In the genomic region with DNA sequence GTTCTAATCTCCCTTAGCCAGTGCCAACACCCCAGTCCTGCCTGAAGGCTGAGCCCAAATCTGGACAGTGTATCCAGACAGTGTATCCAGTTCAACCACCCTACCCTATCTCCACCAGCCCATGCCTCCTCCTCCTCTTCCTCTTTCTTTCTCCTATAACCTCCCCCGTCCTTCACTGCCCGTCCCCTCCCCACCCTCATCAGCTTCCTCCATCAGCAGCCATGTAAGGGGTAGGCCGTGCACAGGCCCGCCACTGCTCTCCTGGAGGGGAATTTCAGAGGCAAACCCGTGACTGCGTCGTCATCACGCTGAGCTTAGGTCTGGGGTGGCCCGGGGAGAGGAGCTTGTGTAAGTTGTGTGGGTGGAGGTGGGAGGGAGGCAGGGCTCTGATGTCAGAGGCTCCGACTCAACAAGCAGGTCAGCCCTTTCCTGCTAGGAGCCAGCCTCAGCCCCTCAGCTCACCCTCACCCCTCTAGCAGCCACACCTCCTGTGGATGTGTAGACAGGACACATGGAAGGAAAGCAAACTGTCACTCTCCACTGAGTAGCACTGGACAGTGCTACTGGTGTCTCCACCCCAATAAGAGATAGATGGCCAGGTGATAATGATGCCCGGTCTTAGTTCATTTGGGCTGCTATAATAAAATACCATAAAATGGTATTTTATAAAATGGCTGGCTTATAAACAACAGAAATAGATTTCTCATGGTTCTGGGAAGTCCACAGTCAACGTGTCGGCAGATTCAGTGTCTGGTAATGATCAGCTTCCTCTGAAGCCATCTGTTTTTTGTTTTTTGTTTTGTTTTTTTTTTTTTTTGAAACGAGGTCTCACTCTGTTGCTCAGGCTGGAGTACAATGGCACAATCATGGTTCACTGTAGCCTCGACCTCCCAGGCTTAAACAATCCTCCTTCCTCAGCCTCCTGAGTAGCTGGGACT, we compare ENCODE assay signal across 8 cellular contexts. TPM values are rescaled to one million over a fixed set of nuclear protein-coding genes. Genes with fewer than 3 reads are reported as not detected.
A peak's percentile ranks its signal among the peaks of the same experiment; 100 is the strongest.
DNase-seq lines count a peak whose midpoint lies in the region; ATAC-seq and TF ChIP-seq lines count a peak whose summit lies in the region.

No MANE protein-coding gene starts in this region.

- CTCF ChIA-PET in RWPE1 (lab: Yijun Ruan, JAX), result interaction anchor here (0.8 kb wide), 1 partner anchor 8 kb away, joined by 4 read pairs; no protein-coding TSS in a partner anchor

- DNase-seq in GM13977 (ENCODE audit: low spot score) (peak; percentile 88), RWPE1 (ENCODE audit: low spot score) (no peak), hepatocyte (ENCODE audit: low spot score) (peak; percentile 77), esophagus muscularis mucosa (ENCODE audit: extremely low spot score) (no peak), iPS-NIHi11 (ENCODE audit: low spot score) (no peak)
- DNase-seq in activated gamma-delta T cell treated with anti-CD3 and anti-CD28 coated beads, Interleukin-2, amount 50 U/mL, for 16 hours (ENCODE audit: low read depth), result peak; percentile 78
- peak; percentile 68 to 83 for DNase-seq in stimulated activated CD4-positive, alpha-beta T cell treated with anti-CD3 and anti-CD28 coated beads, Interleukin-4, amount 100 ng/mL, for 48 hours (ENCODE audit: low read depth in 2 of 2)

- POLR2A ChIA-PET in RWPE1 (lab: Yijun Ruan, JAX; ENCODE audit: low non-redundant PET), result interaction anchor here (0.5 kb wide), 1 partner anchor 109 kb away, joined by 3 read pairs; no protein-coding TSS in a partner anchor

- no peak for TF ChIP-seq POLR2A in esophagus muscularis mucosa (IDR thresholded peaks at IDR 0.05; ENCODE audit: low read depth)

- H3K4me1 ChIP-seq in hepatocyte (ENCODE audit: insufficient read depth) (no peaks in the 10 kb centered on the region), esophagus muscularis mucosa (peaks cover 0 to 9% (median 0%) of the 10 kb centered on the region in 4 donors)

- H3K27ac ChIP-seq in RWPE1 (0 out of 2 replicates have a peak overlapping the region, but pooled peaks have one; percentile 2), hepatocyte (peak overlapping the region; percentile 73), esophagus muscularis mucosa (replicated peaks in 1 of 4) (no peak overlapping the region)

- TF ChIP-seq CTCF in GM13977 (IDR thresholded peaks at IDR 0.05; ENCODE audit: extremely low read depth, insufficient read depth, missing control alignments) (no peak), RWPE1 (conservative IDR thresholded peaks at IDR 0.05; ENCODE audit: low read depth) (no peak), hepatocyte (IDR thresholded peaks at IDR 0.05; ENCODE audit: poor library complexity) (no peak), esophagus muscularis mucosa (IDR thresholded peaks at IDR 0.05) (no peak)

- intact Hi-C loops in esophagus muscularis mucosa (cut with DNase I), result no loop called here

- no peaks in the 10 kb centered on the region for H3K9me2 ChIP-seq in hepatocyte (replicated peaks; ENCODE audit: insufficient read depth)

- H3K9me3 ChIP-seq in hepatocyte (ENCODE audit: low read depth) (no peaks in the 10 kb centered on the region), esophagus muscularis mucosa (no peaks in the 10 kb centered on the region)

- H2AFZ ChIP-seq in hepatocyte, result no peak overlapping the region

- H4K20me1 ChIP-seq in hepatocyte (ENCODE audit: insufficient read depth, poor library complexity, severe bottlenecking), result no peaks in the 10 kb centered on the region

- 62% methylated on average over 15 of the region's 15 CpGs for WGBS in hepatocyte (ENCODE audit: low lambda C conversion rate, missing lambda C conversion rate)
- WGBS in esophagus muscularis mucosa, result 62% methylated on average over 13 of the region's 15 CpGs

- in situ Hi-C loops in GM13977 (cut with MboI; ENCODE audit: low pct_unique_long_range_greater_than_20kb, low sequenced_read_pairs, unreplicated experiment), result no loop called here

- H3K36me3 ChIP-seq in hepatocyte (replicated peaks; ENCODE audit: insufficient read depth, low read depth), result no peaks in the 10 kb centered on the region
- H3K36me3 ChIP-seq in esophagus muscularis mucosa, result no peaks in the 10 kb centered on the region

- no peaks in the 10 kb centered on the region for H3K79me2 ChIP-seq in hepatocyte

- ATAC-seq in HG02840 (IDR thresholded peaks at IDR 0.05; ENCODE audit: low FRiP score, unreplicated experiment), result peak; percentile 84

- H3K27me3 ChIP-seq in hepatocyte, result no peaks in the 10 kb centered on the region
- no peaks in the 10 kb centered on the region for H3K27me3 ChIP-seq in esophagus muscularis mucosa

- no peak for TF ChIP-seq EP300 in esophagus muscularis mucosa (IDR thresholded peaks at IDR 0.05)

- no peak overlapping the region for H3K4me2 ChIP-seq in hepatocyte

- no peak overlapping the region for H3K4me3 ChIP-seq in hepatocyte
- no peak overlapping the region for H3K4me3 ChIP-seq in esophagus muscularis mucosa

RNA-seq across cellular contexts. Expression of gene IRF2BPL, which starts 50.4 kb away (rescaled TPM):
- 26.8 and 34.5 TPM in 2 replicates for total RNA-seq in hepatocyte
- 38.9 and 52.1 TPM in 2 replicates for polyA plus RNA-seq in hepatocyte
- 100 to 1,000 TPM in 1 of 4 donors, 10 to 100 TPM in 3; 58.6 to 105 (median 98.4) TPM for total RNA-seq in esophagus muscularis mucosa

Comparison
In these comparisons a context has a peak if more than half of its experiments do, and no peak if none do; other contexts are left out.
1. DNase-seq: peak in GM13977 (single experiment), activated gamma-delta T cell treated with anti-CD3 and anti-CD28 coated beads, Interleukin-2, amount 50 U/mL, for 16 hours (single experiment), hepatocyte (single experiment) and stimulated activated CD4-positive, alpha-beta T cell treated with anti-CD3 and anti-CD28 coated beads, Interleukin-4, amount 100 ng/mL, for 48 hours (2 of 2); none in RWPE1 (single experiment), esophagus muscularis mucosa (single experiment) and iPS-NIHi11 (single experiment).
2. H3K27ac ChIP-seq: peak in RWPE1 (single experiment) and hepatocyte (single experiment); none in esophagus muscularis mucosa (0 of 4).